In genomic region chr4:141132689-141133145, GRCh38 we compare ENCODE assay signal across 8 cellular contexts. TPM values are rescaled to one million over a fixed set of nuclear protein-coding genes. Genes with fewer than 3 reads are reported as not detected.
A peak's percentile ranks its signal among the peaks of the same experiment; 100 is the strongest.
DNase-seq lines count a peak whose midpoint lies in the region; ATAC-seq lines count a peak whose summit lies in the region.

No MANE protein-coding gene starts in this region.

- H3K36me3 Mint-ChIP-seq in central memory CD8-positive, alpha-beta T cell (ENCODE audit: insufficient read depth): no peaks in the 10 kb centered on the region

- ATAC-seq in GM21381 (IDR thresholded peaks at IDR 0.05; ENCODE audit: unreplicated experiment): peak; percentile 30
- no peak for ATAC-seq in central memory CD8-positive, alpha-beta T cell (replicated peaks; ENCODE audit: extremely low read depth, poor library complexity, severe bottlenecking)
- ATAC-seq in stimulated activated naive CD8-positive, alpha-beta T cell treated with anti-CD3 and anti-CD28 coated beads, Interleukin-15, amount 100 ng/mL, for 72 hours: peak; percentile 57

- no peaks in the 10 kb centered on the region for H3K9me3 Mint-ChIP-seq in central memory CD8-positive, alpha-beta T cell
- H3K9me3 Mint-ChIP-seq in stimulated activated naive CD8-positive, alpha-beta T cell treated with anti-CD3 and anti-CD28 coated beads, Interleukin-15, amount 100 ng/mL, for 72 hours: no peaks in the 10 kb centered on the region

- peaks cover 94% of the 10 kb centered on the region for H3K27me3 Mint-ChIP-seq in central memory CD8-positive, alpha-beta T cell
- H3K27me3 Mint-ChIP-seq in stimulated activated naive CD8-positive, alpha-beta T cell treated with anti-CD3 and anti-CD28 coated beads, Interleukin-15, amount 100 ng/mL, for 72 hours: peaks cover 94% of the 10 kb centered on the region

- H3K4me1 Mint-ChIP-seq in central memory CD8-positive, alpha-beta T cell: peaks cover 7% of the 10 kb centered on the region
- peaks cover 16% of the 10 kb centered on the region for H3K4me1 Mint-ChIP-seq in stimulated activated naive CD8-positive, alpha-beta T cell treated with anti-CD3 and anti-CD28 coated beads, Interleukin-15, amount 100 ng/mL, for 72 hours

- H3K4me3 Mint-ChIP-seq in central memory CD8-positive, alpha-beta T cell: peak overlapping the region; percentile 69
- H3K4me3 Mint-ChIP-seq in stimulated activated naive CD8-positive, alpha-beta T cell treated with anti-CD3 and anti-CD28 coated beads, Interleukin-15, amount 100 ng/mL, for 72 hours: peak overlapping the region; percentile 81 to 88

- H3K4me3 ChIP-seq in Jurkat, Clone E6-1 (ENCODE audit: low read length): peak overlapping the region; percentile 71

- H3K27ac Mint-ChIP-seq in central memory CD8-positive, alpha-beta T cell (ENCODE audit: low read depth): no peak overlapping the region
- no peak overlapping the region for H3K27ac Mint-ChIP-seq in stimulated activated naive CD8-positive, alpha-beta T cell treated with anti-CD3 and anti-CD28 coated beads, Interleukin-15, amount 100 ng/mL, for 72 hours

- peak; percentile 85 for DNase-seq in D341Med (ENCODE audit: low spot score)
- no peak for DNase-seq in Jurkat, Clone E6-1 (ENCODE audit: low read depth, low spot score)
- no peak for DNase-seq in central memory CD8-positive, alpha-beta T cell (ENCODE audit: low spot score in 2 of 2)
- DNase-seq in kidney tubule cell (ENCODE audit: low spot score): peak; percentile 33
- peak; percentile 10 to 21 for DNase-seq in stimulated activated naive CD8-positive, alpha-beta T cell treated with anti-CD3 and anti-CD28 coated beads, Interleukin-15, amount 100 ng/mL, for 72 hours
- DNase-seq in pons (ENCODE audit: low spot score): no peak
- no peak for DNase-seq in effector CD4-positive, alpha-beta T cell

RNA-seq across cellular contexts. Expression of gene RNF150, which starts 0.6 kb away (rescaled TPM):
- 3.9 TPM for polyA plus RNA-seq in Jurkat, Clone E6-1 (2012; ENCODE audit: insufficient read depth, insufficient read length)

Comparison
In these comparisons a context has a peak if more than half of its experiments do, and no peak if none do; other contexts are left out.
1. DNase-seq: peak in D341Med (single experiment), kidney tubule cell (single experiment) and stimulated activated naive CD8-positive, alpha-beta T cell treated with anti-CD3 and anti-CD28 coated beads, Interleukin-15, amount 100 ng/mL, for 72 hours (2 of 2); none in Jurkat, Clone E6-1 (single experiment), central memory CD8-positive, alpha-beta T cell (0 of 2), pons (single experiment) and effector CD4-positive, alpha-beta T cell (single experiment).